In the genomic region with DNA sequence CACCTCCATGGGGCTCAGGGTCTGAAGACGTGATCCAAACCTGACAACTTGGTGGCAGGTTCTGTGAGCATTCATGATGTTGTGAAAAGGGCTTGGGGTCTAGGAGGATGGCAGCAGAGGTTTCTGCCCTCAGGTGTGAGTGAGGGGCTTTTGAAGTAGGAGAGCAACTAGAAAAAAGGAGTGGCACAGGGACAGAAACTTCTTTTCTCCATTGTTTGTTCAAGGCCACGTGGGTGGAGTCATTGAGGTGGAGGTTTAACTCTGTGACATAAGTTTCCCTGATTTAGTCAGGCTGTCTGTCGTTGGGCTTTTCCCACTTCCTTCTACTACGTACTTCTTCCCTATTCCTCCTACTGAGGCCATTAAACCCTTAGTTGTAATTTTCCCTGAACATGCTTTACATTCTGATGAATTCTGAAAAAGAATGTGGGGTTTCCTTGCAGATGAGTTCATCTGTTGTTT, we compare ENCODE assay signal across 8 cellular contexts. TPM values are rescaled to one million over a fixed set of nuclear protein-coding genes. Genes with fewer than 3 reads are reported as not detected.
DNase-seq lines count a peak whose midpoint lies in the region; ATAC-seq, FAIRE-seq and TF ChIP-seq lines count a peak whose summit lies in the region.

No MANE protein-coding gene starts in this region.

- H2AFZ ChIP-seq in fibroblast of lung (ENCODE audit: low read length) = no peak overlapping the region

- no peaks in the 10 kb centered on the region for H4K20me1 ChIP-seq in fibroblast of lung (ENCODE audit: control insufficient read depth, extremely low read depth, insufficient read depth, low read length)

- no peak overlapping the region for H3K9ac ChIP-seq in fibroblast of lung (ENCODE audit: insufficient read depth, low read length)

- peak overlapping the region; percentile 100 for H3K27ac Mint-ChIP-seq in activated CD4-positive, alpha-beta T cell treated with anti-CD3 and anti-CD28 coated beads, Interleukin-2, amount 10 ng/mL, durations not matched to agents 24 days and 14 days

- H3K9me3 ChIP-seq in fibroblast of lung (ENCODE audit: control insufficient read depth, insufficient read depth, low read depth, low read length) = no peaks in the 10 kb centered on the region

- H3K36me3 Mint-ChIP-seq in activated CD4-positive, alpha-beta T cell treated with anti-CD3 and anti-CD28 coated beads, Interleukin-2, amount 10 ng/mL, durations not matched to agents 24 days and 14 days (ENCODE audit: low read depth) = peaks cover 62% of the 10 kb centered on the region

- peak overlapping the region; percentile 81 for H3K4me3 Mint-ChIP-seq in activated CD4-positive, alpha-beta T cell treated with anti-CD3 and anti-CD28 coated beads, Interleukin-2, amount 10 ng/mL, durations not matched to agents 24 days and 14 days

- no peaks in the 10 kb centered on the region for H3K9me3 Mint-ChIP-seq in activated CD4-positive, alpha-beta T cell treated with anti-CD3 and anti-CD28 coated beads, Interleukin-2, amount 10 ng/mL, durations not matched to agents 24 days and 14 days

- H3K4me2 ChIP-seq in fibroblast of lung (ENCODE audit: extremely low read depth, insufficient read depth, low read length) = peak overlapping the region; percentile 37

- H3K4me3 ChIP-seq in fibroblast of lung (replicated peaks in 1 of 4; ENCODE audit: control extremely low read depth in 1 of 4, insufficient read depth in 1 of 4, low read depth in 3 of 4, low read length in 4 of 4) = no peak overlapping the region
- peak overlapping the region in 1 of 7 experiments; percentile 4 for H3K4me3 ChIP-seq in skin epidermis

- TF ChIP-seq CTCF in 22Rv1 (IDR thresholded peaks at IDR 0.05) (no peak), GM20000 (IDR thresholded peaks at IDR 0.05; ENCODE audit: extremely low read depth, missing control alignments) (no peak), fibroblast of lung (conservative IDR thresholded peaks at IDR 0.05 in 1 of 2, IDR thresholded peaks at IDR 0.05 in 1 of 2; ENCODE audit: low read depth in 1 of 2, low read length in 2 of 2) (no peak)

- DNase-seq in GM20000 (ENCODE audit: low spot score) = peak; percentile 49
- DNase-seq in activated CD4-positive, alpha-beta T cell treated with anti-CD3 and anti-CD28 coated beads, Interleukin-2, amount 10 ng/mL, durations not matched to agents 24 days and 14 days = peak; percentile 84
- DNase-seq in fibroblast of lung (ENCODE audit: low read depth in 2 of 2) = peak in 1 of 2 donors; percentile 92
- no peak for DNase-seq in ecto neural progenitor cell (ENCODE audit: low spot score)
- no peak for DNase-seq in frontal cortex (ENCODE audit: low spot score in 2 of 2)

- H3K27ac ChIP-seq in 22Rv1 = 0 out of 2 replicates have a peak overlapping the region, but pooled peaks have one; percentile 3
- peak overlapping the region; percentile 71 for H3K27ac ChIP-seq in fibroblast of lung (ENCODE audit: insufficient read depth, low read length)
- peak overlapping the region in 20 of 21 experiments; percentile 69 to 100 (median 88) for H3K27ac ChIP-seq in skin epidermis

- H3K27me3 ChIP-seq in fibroblast of lung (ENCODE audit: control insufficient read depth, insufficient read depth, low read length) = no peaks in the 10 kb centered on the region

- intact Hi-C loops in activated CD4-positive, alpha-beta T cell treated with anti-CD3 and anti-CD28 coated beads, Interleukin-2, amount 10 ng/mL, durations not matched to agents 24 days and 14 days (cut with micrococcal nuclease) = loop anchor here (1.0 kb wide), 5 partner anchors 12 to 322 kb away; partner anchors contain the start of genes CASP10, NIF3L1, PPIL3 and STRADB

- H3K79me2 ChIP-seq in fibroblast of lung (ENCODE audit: control insufficient read depth, insufficient read depth, low read length) = peaks cover 55% of the 10 kb centered on the region

- no peak for FAIRE-seq in frontal cortex (lab: Jason Lieb, UNC)

- peaks cover 59% of the 10 kb centered on the region for H3K4me1 Mint-ChIP-seq in activated CD4-positive, alpha-beta T cell treated with anti-CD3 and anti-CD28 coated beads, Interleukin-2, amount 10 ng/mL, durations not matched to agents 24 days and 14 days

- H3K4me1 ChIP-seq in fibroblast of lung (ENCODE audit: control insufficient read depth, extremely low read depth, insufficient read depth, low read length) = peaks cover 30% of the 10 kb centered on the region

- H3K36me3 ChIP-seq in fibroblast of lung (ENCODE audit: control insufficient read depth, insufficient read depth, low read length) = no peaks in the 10 kb centered on the region

- ATAC-seq in HG03378 (IDR thresholded peaks at IDR 0.05; ENCODE audit: unreplicated experiment) = no peak

- H3K27me3 Mint-ChIP-seq in activated CD4-positive, alpha-beta T cell treated with anti-CD3 and anti-CD28 coated beads, Interleukin-2, amount 10 ng/mL, durations not matched to agents 24 days and 14 days = no peaks in the 10 kb centered on the region

RNA-seq across cellular contexts. Expression of gene CFLAR, which starts 13.1 kb away (rescaled TPM):
- total RNA-seq in activated CD4-positive, alpha-beta T cell treated with anti-CD3 and anti-CD28 coated beads, Interleukin-2, amount 10 ng/mL, durations not matched to agents 24 days and 14 days = 402 and 415 TPM in 2 replicates
- total RNA-seq in fibroblast of lung (80.4 and 86.5 TPM in 2 replicates), frontal cortex (26.1 TPM)
- polyA plus RNA-seq in fibroblast of lung = 24.9 and 39.3 TPM in 2 replicates
- polyA plus RNA-seq in fibroblast of lung (2012) = 18.4 and 31.1 TPM in 2 replicates
- polyA minus RNA-seq in fibroblast of lung (ENCODE audit: low replicate concordance) = 46.1 and 77.7 TPM in 2 replicates

RNA-seq across cellular contexts. Expression of gene CASP10, which starts 53.9 kb away (rescaled TPM):
- 12.7 and 13.1 TPM in 2 replicates for total RNA-seq in activated CD4-positive, alpha-beta T cell treated with anti-CD3 and anti-CD28 coated beads, Interleukin-2, amount 10 ng/mL, durations not matched to agents 24 days and 14 days
- total RNA-seq in fibroblast of lung (4.9 and 8.1 TPM in 2 replicates), frontal cortex (2.4 TPM)
- 5.0 and 5.5 TPM in 2 replicates for polyA plus RNA-seq in fibroblast of lung
- polyA plus RNA-seq in fibroblast of lung (2012) = 2.5 and 2.9 TPM in 2 replicates
- polyA minus RNA-seq in fibroblast of lung (ENCODE audit: low replicate concordance) = 2.2 and 6.8 TPM in 2 replicates

RNA-seq across cellular contexts. Expression of gene NDUFB3, which starts 57.3 kb away (rescaled TPM):
- 112 and 113 TPM in 2 replicates for total RNA-seq in activated CD4-positive, alpha-beta T cell treated with anti-CD3 and anti-CD28 coated beads, Interleukin-2, amount 10 ng/mL, durations not matched to agents 24 days and 14 days
- total RNA-seq in fibroblast of lung = 69.9 and 77.5 TPM in 2 replicates
- polyA plus RNA-seq in fibroblast of lung = 117 and 121 TPM in 2 replicates
- 134 and 162 TPM in 2 replicates for polyA plus RNA-seq in fibroblast of lung (2012)
- polyA minus RNA-seq in fibroblast of lung (ENCODE audit: low replicate concordance) = 2.3 and 5.1 TPM in 2 replicates
- 39.1 TPM for total RNA-seq in frontal cortex

RNA-seq across cellular contexts. Expression of gene HYCC2, which starts 57.6 kb away (rescaled TPM):
- total RNA-seq in activated CD4-positive, alpha-beta T cell treated with anti-CD3 and anti-CD28 coated beads, Interleukin-2, amount 10 ng/mL, durations not matched to agents 24 days and 14 days = 24.4 and 26.2 TPM in 2 replicates
- total RNA-seq in fibroblast of lung (6.2 and 8.6 TPM in 2 replicates), frontal cortex (55.0 TPM)
- polyA plus RNA-seq in fibroblast of lung = 3.4 and 6.2 TPM in 2 replicates
- polyA plus RNA-seq in fibroblast of lung (2012) = 2.2 and 5.4 TPM in 2 replicates
- polyA minus RNA-seq in fibroblast of lung (ENCODE audit: low replicate concordance) = 2.6 and 2.9 TPM in 2 replicates

Comparison
In these comparisons a context has a peak if more than half of its experiments do, and no peak if none do; other contexts are left out.
1. H3K27ac ChIP-seq: peak in every context shown above with its lines; median percentile 88 in skin epidermis; 71 in fibroblast of lung; 3 in 22Rv1.
2. DNase-seq: peak in GM20000 (single experiment) and activated CD4-positive, alpha-beta T cell treated with anti-CD3 and anti-CD28 coated beads, Interleukin-2, amount 10 ng/mL, durations not matched to agents 24 days and 14 days (single experiment); none in ecto neural progenitor cell (single experiment) and frontal cortex (0 of 2).